Comparison of ENCODE assay signal across 1 cellular context in the genomic region with DNA sequence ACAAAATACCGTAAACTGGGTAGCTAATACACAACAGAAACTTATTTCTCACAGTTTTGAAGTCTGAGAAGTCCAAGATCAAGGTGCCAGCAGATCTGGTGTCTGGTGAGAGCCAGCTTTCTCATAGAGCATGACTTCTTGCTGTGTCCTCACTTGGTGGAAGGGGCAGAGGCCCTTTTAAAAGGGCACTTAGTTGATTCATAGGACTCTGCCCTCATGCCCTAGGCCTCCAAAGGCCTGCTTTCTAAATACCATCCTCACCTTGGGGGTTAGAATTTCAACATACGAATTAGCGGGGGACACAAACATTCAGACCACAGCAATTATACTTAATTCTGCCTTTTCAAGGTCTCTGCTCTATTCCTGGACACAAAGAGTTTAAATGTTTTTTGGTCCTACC.
TF ChIP-seq lines count a peak whose summit lies in the region.

No MANE protein-coding gene starts in this region.

TF ChIP-seq in H1, 55 proteins besides CTCF, POLR2A, EP300 and RAD21:
- TF ChIP-seq HDAC6 (IDR thresholded peaks at IDR 0.05; ENCODE audit: low read depth, low read length): no peak
- TF ChIP-seq KDM5A (IDR thresholded peaks at IDR 0.05; ENCODE audit: low read length): no peak
- no peak for TF ChIP-seq CBX8 (IDR thresholded peaks at IDR 0.05; ENCODE audit: borderline replicate concordance, low read depth, low read length)
- no peak for TF ChIP-seq BRCA1 (IDR thresholded peaks at IDR 0.05; ENCODE audit: low read depth, low read length)
- TF ChIP-seq CEBPB (IDR thresholded peaks at IDR 0.05; ENCODE audit: low read depth, low read length): no peak
- no peak for TF ChIP-seq CHD7 (IDR thresholded peaks at IDR 0.05; ENCODE audit: insufficient replicate concordance, low read length)
- no peak for TF ChIP-seq YY1 (IDR thresholded peaks at IDR 0.05; ENCODE audit: low read depth, low read length)
- no peak for TF ChIP-seq TBP (IDR thresholded peaks at IDR 0.05; ENCODE audit: low read depth, low read length)
- no peak for TF ChIP-seq SIX5 (IDR thresholded peaks at IDR 0.05; ENCODE audit: low read depth, low read length)
- no peak for TF ChIP-seq POU5F1 (IDR thresholded peaks at IDR 0.05; ENCODE audit: low read depth, low read length)
